In genomic region chr1:3397311-3397710, GRCh38 we compare ENCODE assay signal across 25 cellular contexts. TPM values are rescaled to one million over a fixed set of nuclear protein-coding genes. Genes with fewer than 3 reads are reported as not detected.
"Had no signal": no experiment of that assay in that cellular context is flagged by ENCODE, and none has a peak within 500 bp of the region (broad histone marks: within the 10 kb centered on the region; RNA-seq: fewer than 3 reads in every experiment).

No MANE protein-coding gene starts in this region.

- H3K9me3 Mint-ChIP-seq: IgD-negative memory B cell had no signal

- H3K4me3 Mint-ChIP-seq: IgD-negative memory B cell had no signal

- H3K36me3 ChIP-seq: SJSA1 had no signal

- H3K9me3 ChIP-seq: SJSA1 had no signal

- H3K27ac Mint-ChIP-seq: IgD-negative memory B cell had no signal

- H3K4me3 ChIP-seq: K562, SJSA1, SK-N-MC had no signal

- DNase-seq: Kasumi-1, MM.1S, NCI-H1092 treated with DMSO at 0.1 percent for 48 hours, NCI-H1436, NCI-H187, NCI-H2029, NCI-H2081 treated with DMSO at 0.1 percent for 48 hours, NCI-H2171, NCI-H226, NCI-H446, NCI-H510A, NCI-H524 treated with DMSO at 0.1 percent for 48 hours, NCI-H69, NCI-H774, Right ventricle myocardium superior, RPMI8226, SIG-M5 had no signal

- ATAC-seq: K562 had no signal

- H3K27ac ChIP-seq: HL-60, KMS-11, SJSA1, SK-N-MC had no signal

- H3K36me3 Mint-ChIP-seq: IgD-negative memory B cell had no signal

- FAIRE-seq: HTR-8/SVneo, K562, RCC 7860 had no signal

- H3K4me2 ChIP-seq: KMS-11 had no signal

- H3K9ac ChIP-seq: KMS-11 had no signal

- H3K4me1 ChIP-seq: SJSA1 had no signal

RNA-seq across cellular contexts. Expression of gene ARHGEF16, which starts 57.2 kb away (rescaled TPM):
- polyA plus RNA-seq: IgD-negative memory B cell had no signal
